Comparison of ENCODE assay signal across 2 cellular contexts in the genomic region with DNA sequence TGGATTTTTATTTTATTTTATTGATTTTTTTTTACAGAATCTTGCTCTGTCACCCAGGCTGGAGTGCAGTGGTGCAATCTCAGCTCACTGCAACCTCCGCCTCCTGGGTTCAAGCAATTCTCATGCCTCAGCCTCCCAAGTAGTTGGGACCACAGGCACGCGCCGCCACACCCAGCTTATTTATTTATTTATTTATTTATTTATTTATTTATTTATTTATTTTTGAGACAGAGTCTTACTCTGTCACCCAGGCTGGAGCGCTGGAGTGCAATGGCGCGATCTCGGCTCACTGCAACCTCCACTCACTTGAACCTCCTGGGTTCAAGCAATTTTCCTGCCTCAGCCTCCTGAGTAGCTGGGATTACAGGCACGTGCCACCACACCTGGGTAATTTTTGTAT. TPM values are rescaled to one million over a fixed set of nuclear protein-coding genes. Genes with fewer than 3 reads are reported as not detected.
A peak's percentile ranks its signal among the peaks of the same experiment; 100 is the strongest.
DNase-seq lines count a peak whose midpoint lies in the region; ATAC-seq, FAIRE-seq and TF ChIP-seq lines count a peak whose summit lies in the region.
"Not testable (repeated sequence)": the region's sequence is repeated elsewhere in the genome, so short reads cannot be mapped to it uniquely, and the experiment has no call there.

No MANE protein-coding gene starts in this region.

- H3K4me3 ChIP-seq in A549; HEK293 (ENCODE audit: low read depth, low read length): not testable (repeated sequence)

- ATAC-seq in A549 = not testable (repeated sequence)

- TF ChIP-seq EP300 in A549 (IDR thresholded peaks at IDR 0.05) = not testable (repeated sequence)

- H3K27ac ChIP-seq in A549; HEK293 (ENCODE audit: extremely low read depth, low read depth, low read length): not testable (repeated sequence)

- CTCF ChIA-PET in A549 (lab: Yijun Ruan, JAX) = interaction anchor here (1.0 to 1.4 kb wide), 2 partner anchors 13 to 44 kb away, joined by 4 read pairs; no protein-coding TSS in a partner anchor
- CTCF ChIA-PET in HEK293 (lab: Yijun Ruan, JAX) = not testable (repeated sequence)

- not testable (repeated sequence) for H3K4me2 ChIP-seq in A549

- H3K4me1 ChIP-seq in A549; HEK293 (ENCODE audit: control insufficient read depth, insufficient read depth, low read length): not testable (repeated sequence)

- POLR2A ChIA-PET in A549 (lab: Yijun Ruan, JAX) (interaction anchor here (0.6 kb wide), 1 partner anchor 16 kb away, joined by 3 read pairs; no protein-coding TSS in a partner anchor), HEK293 (lab: Yijun Ruan, JAX) (interaction anchor here (1.6 kb wide), 1 partner anchor 17 kb away, joined by 6 read pairs; the partner anchor contains the start of gene ASXL2)

- WGBS in A549 (ENCODE audit: missing lambda C conversion rate) = 72% methylated on average over 9 of the region's 9 CpGs

- H3K9me3 ChIP-seq in A549; HEK293 (ENCODE audit: control insufficient read depth, insufficient read depth, low read depth, low read length): not testable (repeated sequence)

- not testable (repeated sequence) for TF ChIP-seq RAD21 in A549 (conservative IDR thresholded peaks at IDR 0.05 in 1 of 2, IDR thresholded peaks at IDR 0.05 in 1 of 2)

- H3K36me3 ChIP-seq in HEK293 (ENCODE audit: control insufficient read depth in 2 of 2, insufficient read depth in 1 of 2, low read length in 2 of 2) = not testable (repeated sequence)

- not testable (repeated sequence) for TF ChIP-seq POLR2A in A549 (IDR thresholded peaks at IDR 0.05; ENCODE audit: low read length)

- not testable (repeated sequence) for DNase-seq in A549 (ENCODE audit: low read depth in 1 of 2, low spot score in 1 of 2)

- not testable (repeated sequence) for TF ChIP-seq CTCF in A549 (IDR thresholded peaks at IDR 0.05); HEK293 (tag by site-specific recombination; IDR thresholded peaks at IDR 0.05)

- FAIRE-seq in A549 (lab: Jason Lieb, UNC) = not testable (repeated sequence)

TF ChIP-seq in A549, 52 proteins besides CTCF, POLR2A, EP300 and RAD21:
- peak; percentile 95 for TF ChIP-seq ZC3H11A (IDR thresholded peaks at IDR 0.05)

TF ChIP-seq in HEK293, 187 proteins besides CTCF, POLR2A, EP300 and RAD21 (continues in another document):
- TF ChIP-seq ZXDB (tag by site-specific recombination; IDR thresholded peaks at IDR 0.05) (peak; percentile 35; the same call in 1 of the 2 replicates), ZNF558 (tag by site-specific recombination; IDR thresholded peaks at IDR 0.05) (peak; percentile 65; the same call in 1 of the 2 replicates), ZNF266 (tag by site-specific recombination; IDR thresholded peaks at IDR 0.05; ENCODE audit: low read depth) (peak; percentile 65; the same call in 1 of the 2 replicates), ZBTB21 (tag by site-specific recombination; IDR thresholded peaks at IDR 0.05) (peak; percentile 49; the same call in 1 of the 2 replicates), ZNF426 (tag by site-specific recombination; IDR thresholded peaks at IDR 0.05) (peak; percentile 75), REST (tag by site-specific recombination; IDR thresholded peaks at IDR 0.05) (peak; percentile 68; the same call in 1 of the 2 replicates), GLI2 (tag by site-specific recombination; IDR thresholded peaks at IDR 0.05; ENCODE audit: borderline replicate concordance, low read depth) (peak; percentile 38; the same call in 1 of the 2 replicates), ZNF623 (tag by site-specific recombination; IDR thresholded peaks at IDR 0.05) (peak; percentile 68), ZNF140 (tag by site-specific recombination; IDR thresholded peaks at IDR 0.05) (peak; percentile 72), ZNF791 (tag by site-specific recombination; IDR thresholded peaks at IDR 0.05) (peak; percentile 62; the same call in 1 of the 2 replicates), ZNF433 (tag by site-specific recombination; IDR thresholded peaks at IDR 0.05; ENCODE audit: low read depth) (peak; percentile 25; the same call in 1 of the 2 replicates), RBAK (tag by site-specific recombination; IDR thresholded peaks at IDR 0.05) (0 out of 2 replicates have a peak, but pooled peaks have one; percentile 43), ZNF654 (tag by site-specific recombination; IDR thresholded peaks at IDR 0.05; ENCODE audit: low read depth) (peak; percentile 29; the same call in 1 of the 2 replicates), ZBTB11 (tag by site-specific recombination; conservative IDR thresholded peaks at IDR 0.05; ENCODE audit: low read depth) (peak; percentile 58), ZNF510 (tag by site-specific recombination; IDR thresholded peaks at IDR 0.05; ENCODE audit: insufficient replicate concordance) (peak; percentile 55), ZNF555 (tag by site-specific recombination; conservative IDR thresholded peaks at IDR 0.05) (peak; percentile 65), ZBTB8A (tag by site-specific recombination; IDR thresholded peaks at IDR 0.05) (peak; percentile 61), ZNF202 (tag by site-specific recombination; IDR thresholded peaks at IDR 0.05; ENCODE audit: borderline replicate concordance) (peak; percentile 72; the same call in 1 of the 2 replicates)

RNA-seq across cellular contexts. Expression of gene ASXL2, which starts 18.0 kb away (rescaled TPM):
- polyA plus RNA-seq in A549 (2011; rRNA removed) = 26.4 and 26.6 TPM in 2 replicates
- 3.8 and 5.1 TPM in 2 replicates for polyA plus RNA-seq in A549 (2012; cell fraction: cytosol; rRNA removed)
- polyA plus RNA-seq in A549 (2012; cell fraction: nucleus; rRNA removed) = 4.7 and 6.3 TPM in 2 replicates
- 9.9 to 10.5 TPM (median 10.3 TPM) in 3 replicates for polyA plus RNA-seq in A549 (2017; fragmentation: RNase III; extraction: RNeasy Plus Mini Kit Qiagen cat#74134 plus additional on column Dnase treatment)
- polyA minus RNA-seq in A549 (2011; rRNA and poly(A)+ RNA removed) = 29.6 and 35.0 TPM in 2 replicates
